11 cellular contexts compared by ENCODE assay signal in genomic region chr12:13164271-13164670, GRCh38.
"Had no signal": no experiment of that assay in that cellular context is flagged by ENCODE, and none has a peak within 500 bp of the region (broad histone marks: within the 10 kb centered on the region; RNA-seq: fewer than 3 reads in every experiment).

No MANE protein-coding gene starts in this region.

- H3K4me1 Mint-ChIP-seq: neural progenitor cell had no signal

- H3K4me1 ChIP-seq: neural progenitor cell had no signal

- H3K79me2 ChIP-seq: hepatocyte, parathyroid adenoma had no signal

- H3K27me3 ChIP-seq: ascending aorta, hepatocyte, neural progenitor cell, thyroid gland had no signal

- H2AFZ ChIP-seq: hepatocyte, neural progenitor cell, parathyroid adenoma had no signal

- H3K36me3 ChIP-seq: ascending aorta, neural progenitor cell, thyroid gland had no signal

- H3K27ac ChIP-seq: neural progenitor cell, parathyroid adenoma had no signal

- H3K9me3 ChIP-seq: ascending aorta, thyroid gland had no signal

- H3K9ac ChIP-seq: neural progenitor cell, parathyroid adenoma had no signal

- ATAC-seq: T-cell had no signal

- H3K4me3 Mint-ChIP-seq: activated T-helper 1 cell treated with anti-CD3 and anti-CD28 coated beads, Interleukin-12 subunit alpha, Interleukin-12 subunit beta, Interleukin-2, Interleukin-4 antibody, amounts not matched to agents 30 ng/mL and 10 ng/mL and 1 ng/mL, durations not matched to agents 14 hours and 24 hours and 36 hours; neural progenitor cell; T-cell had no signal

- H3K36me3 Mint-ChIP-seq: neural progenitor cell, T-cell had no signal

- H3K4me2 ChIP-seq: hepatocyte, neural progenitor cell had no signal

- H3K9me3 Mint-ChIP-seq: neural progenitor cell had no signal

- H3K27ac Mint-ChIP-seq: activated T-helper 1 cell treated with anti-CD3 and anti-CD28 coated beads, Interleukin-12 subunit alpha, Interleukin-12 subunit beta, Interleukin-2, Interleukin-4 antibody, amounts not matched to agents 30 ng/mL and 10 ng/mL and 1 ng/mL, durations not matched to agents 14 hours and 24 hours and 36 hours; neural progenitor cell had no signal

- H3K4me3 ChIP-seq: ascending aorta, hepatocyte, neural progenitor cell, thyroid gland had no signal

- DNase-seq: activated naive CD4-positive, alpha-beta T cell; retina; small intestine; T-cell; T1000; thyroid gland had no signal
